1 cellular context compared by ENCODE assay signal in the genomic region with DNA sequence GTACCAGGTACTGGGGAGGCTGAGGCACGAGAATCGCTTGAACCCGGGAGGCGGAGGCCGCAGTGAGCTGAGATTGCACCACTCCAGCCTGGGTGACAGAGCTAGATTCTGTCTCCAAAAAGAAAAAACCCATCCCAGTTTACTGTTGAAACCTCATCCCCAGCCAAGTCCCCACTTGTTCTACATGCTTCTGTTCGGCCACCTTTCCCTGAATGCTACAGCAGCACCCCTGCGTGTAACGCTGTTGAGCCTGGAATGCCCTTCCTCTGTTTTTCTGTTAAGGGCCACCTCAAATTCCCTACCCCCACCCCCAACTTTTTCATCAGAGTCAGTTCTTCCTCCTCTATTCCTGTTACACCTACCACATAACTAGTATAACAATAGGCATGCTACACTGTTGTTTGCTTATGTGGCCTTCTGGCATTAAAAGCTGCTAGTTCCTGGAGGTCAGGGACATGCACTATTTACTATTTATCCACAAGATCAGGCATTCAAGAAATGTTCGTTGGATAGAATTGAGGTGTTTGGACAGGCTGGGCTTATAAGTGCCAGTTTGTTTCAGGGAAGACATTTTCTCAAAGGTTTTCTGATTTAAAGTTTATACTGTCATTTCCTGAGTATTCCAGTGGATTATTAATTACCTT.
TF ChIP-seq lines count a peak whose summit lies in the region.

No MANE protein-coding gene starts in this region.

TF ChIP-seq in endothelial cell of umbilical vein, 7 proteins besides CTCF, POLR2A, EP300 and RAD21 (continued from another document):
- TF ChIP-seq, protein P1, sequence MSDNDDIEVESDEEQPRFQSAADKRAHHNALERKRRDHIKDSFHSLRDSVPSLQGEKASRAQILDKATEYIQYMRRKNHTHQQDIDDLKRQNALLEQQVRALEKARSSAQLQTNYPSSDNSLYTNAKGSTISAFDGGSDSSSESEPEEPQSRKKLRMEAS (IDR thresholded peaks at IDR 0.05; ENCODE audit: insufficient read depth, insufficient read length) = no peak
- no peak for TF ChIP-seq EZH2 (IDR thresholded peaks at IDR 0.05; ENCODE audit: borderline replicate concordance, low read depth, low read length, severe bottlenecking)
- TF ChIP-seq FOS (IDR thresholded peaks at IDR 0.05; ENCODE audit: borderline replicate concordance, insufficient read depth, low read length) = no peak
- no peak for TF ChIP-seq JUN (IDR thresholded peaks at IDR 0.05; ENCODE audit: borderline replicate concordance, insufficient read depth, insufficient read length, low read depth)
- no peak for TF ChIP-seq GATA2 (IDR thresholded peaks at IDR 0.05; ENCODE audit: insufficient read depth, insufficient read length, low read depth, low read length)
TF ChIP-seq in endothelial cell of umbilical vein: peak in this region for 0.
